Comparison of ENCODE assay signal across 8 cellular contexts in genomic region chr17:32483451-32484019, GRCh38. TPM values are rescaled to one million over a fixed set of nuclear protein-coding genes. Genes with fewer than 3 reads are reported as not detected.
DNase-seq lines count a peak whose midpoint lies in the region; TF ChIP-seq lines count a peak whose summit lies in the region.

No MANE protein-coding gene starts in this region.

- H3K36me3 ChIP-seq in cardiac muscle cell, result peaks cover 20% of the 10 kb centered on the region
- H3K36me3 ChIP-seq in ovary, result no peaks in the 10 kb centered on the region

- no peaks in the 10 kb centered on the region for H3K27me3 ChIP-seq in HL-60 (ENCODE audit: insufficient read depth, poor library complexity, severe bottlenecking)
- no peaks in the 10 kb centered on the region for H3K27me3 ChIP-seq in cardiac muscle cell
- no peaks in the 10 kb centered on the region for H3K27me3 ChIP-seq in ovary

- 1 to 3% (median 1%) methylated on average over 7 of the region's 7 CpGs for WGBS in ovary, 3 donors
- 4 to 11% methylated on average over 3 to 7 of the region's 7 CpGs for WGBS in lower leg skin, 2 donors

- TF ChIP-seq POLR2A in ovary (IDR thresholded peaks at IDR 0.05) (peak; percentile 22), lower leg skin (IDR thresholded peaks at IDR 0.05) (no peak)

- no peak overlapping the region for H3K4me3 ChIP-seq in HL-60 (replicated peaks; ENCODE audit: insufficient read depth, low read length)
- no peak overlapping the region for H3K4me3 ChIP-seq in cardiac muscle cell
- H3K4me3 ChIP-seq in ovary, result no peak overlapping the region
- no peak overlapping the region for H3K4me3 ChIP-seq in lower leg skin (ENCODE audit: low read depth, poor library complexity, severe bottlenecking)

- DNase-seq in DMS 273 treated with DMSO at 0.1 percent for 48 hours (lab: John Stamatoyannopoulos, UW) (peak; percentile 79), HL-60 (ENCODE audit: low read depth in 1 of 2, low spot score in 1 of 2) (peak in 1 of 2 experiments; percentile 60), NCI-H82 (lab: John Stamatoyannopoulos, UW) (peak; percentile 90), anterior cingulate cortex (lab: John Stamatoyannopoulos, UW) (peak in 57 of 58 donors; percentile 50 to 99 (median 85)), cardiac muscle cell (ENCODE audit: low read depth in 1 of 2, low spot score in 1 of 2) (peak; percentile 76 to 90), ovary (peak; percentile 88 to 95 (median 92)), lower leg skin (ENCODE audit: low spot score in 2 of 2) (no peak), NK-92 (lab: John Stamatoyannopoulos, UW; ENCODE audit: unreplicated experiment) (no peak)

- H3K4me1 ChIP-seq in cardiac muscle cell (ENCODE audit: low read depth) (peaks cover 12% of the 10 kb centered on the region), ovary (ENCODE audit: insufficient read depth) (peaks cover 12% of the 10 kb centered on the region)

- TF ChIP-seq CTCF in HL-60 (IDR thresholded peaks at IDR 0.05; ENCODE audit: insufficient read depth, low read length) (peak; percentile 76), cardiac muscle cell (IDR thresholded peaks at IDR 0.05; ENCODE audit: low read depth, low read length) (peak; percentile 70), ovary (IDR thresholded peaks at IDR 0.05) (peak; percentile 67 to 93 (median 89)), lower leg skin (IDR thresholded peaks at IDR 0.05) (no peak)

- H3K27ac ChIP-seq in HL-60 (replicated peaks) (no peak overlapping the region), cardiac muscle cell (peak overlapping the region; percentile 57), ovary (peak overlapping the region; percentile 61 to 95)

- H3K9me3 ChIP-seq in cardiac muscle cell (ENCODE audit: low read depth) (no peaks in the 10 kb centered on the region), ovary (no peaks in the 10 kb centered on the region)

- TF ChIP-seq EP300 in ovary (IDR thresholded peaks at IDR 0.05), result no peak

- intact Hi-C loops in ovary (cut with DNase I), result loop anchor here (5.0 to 10.0 kb wide), 4 partner anchors 269 to 451 kb away; no protein-coding TSS in a partner anchor
- intact Hi-C loops in lower leg skin (cut with DNase I; ENCODE audit: low total_unique reads), result no loop called here

RNA-seq across cellular contexts. Expression of gene CDK5R1, which starts 3.3 kb away (rescaled TPM):
- total RNA-seq in cardiac muscle cell (1.7 and 3.5 TPM in 2 replicates), ovary (1 to 10 TPM in 6 of 7 donors, under 1 TPM in 1; 0.69 to 4.1 (median 2.1) TPM), lower leg skin (1 to 10 TPM; 3.3 to 5.8 (median 5.0) TPM)
- polyA plus RNA-seq in cardiac muscle cell (1.2 and 2.5 TPM in 2 replicates), ovary (1 to 10 TPM; 1.3 to 1.8 TPM)

RNA-seq across cellular contexts. Expression of gene PSMD11, which starts 39.2 kb away (rescaled TPM):
- 28.7 and 42.8 TPM in 2 replicates for total RNA-seq in cardiac muscle cell
- 143 and 145 TPM in 2 replicates for polyA plus RNA-seq in cardiac muscle cell
- total RNA-seq in ovary, result 10 to 100 TPM; 31.2 to 83.0 (median 63.2) TPM
- 10 to 100 TPM; 20.1 to 49.2 TPM for polyA plus RNA-seq in ovary
- total RNA-seq in lower leg skin, result 10 to 100 TPM; 44.2 to 77.0 (median 54.2) TPM

Comparison
In these comparisons a context has a peak if more than half of its experiments do, and no peak if none do; other contexts are left out.
1. DNase-seq: peak in DMS 273 treated with DMSO at 0.1 percent for 48 hours (single experiment), NCI-H82 (single experiment), anterior cingulate cortex (57 of 58), cardiac muscle cell (2 of 2) and ovary (5 of 5); none in lower leg skin (0 of 2) and NK-92 (single experiment).
2. CTCF ChIP-seq: peak in HL-60 (single experiment), cardiac muscle cell (single experiment) and ovary (3 of 3); none in lower leg skin (0 of 3).